Comparison of ENCODE assay signal across 1 cellular context in the genomic region with DNA sequence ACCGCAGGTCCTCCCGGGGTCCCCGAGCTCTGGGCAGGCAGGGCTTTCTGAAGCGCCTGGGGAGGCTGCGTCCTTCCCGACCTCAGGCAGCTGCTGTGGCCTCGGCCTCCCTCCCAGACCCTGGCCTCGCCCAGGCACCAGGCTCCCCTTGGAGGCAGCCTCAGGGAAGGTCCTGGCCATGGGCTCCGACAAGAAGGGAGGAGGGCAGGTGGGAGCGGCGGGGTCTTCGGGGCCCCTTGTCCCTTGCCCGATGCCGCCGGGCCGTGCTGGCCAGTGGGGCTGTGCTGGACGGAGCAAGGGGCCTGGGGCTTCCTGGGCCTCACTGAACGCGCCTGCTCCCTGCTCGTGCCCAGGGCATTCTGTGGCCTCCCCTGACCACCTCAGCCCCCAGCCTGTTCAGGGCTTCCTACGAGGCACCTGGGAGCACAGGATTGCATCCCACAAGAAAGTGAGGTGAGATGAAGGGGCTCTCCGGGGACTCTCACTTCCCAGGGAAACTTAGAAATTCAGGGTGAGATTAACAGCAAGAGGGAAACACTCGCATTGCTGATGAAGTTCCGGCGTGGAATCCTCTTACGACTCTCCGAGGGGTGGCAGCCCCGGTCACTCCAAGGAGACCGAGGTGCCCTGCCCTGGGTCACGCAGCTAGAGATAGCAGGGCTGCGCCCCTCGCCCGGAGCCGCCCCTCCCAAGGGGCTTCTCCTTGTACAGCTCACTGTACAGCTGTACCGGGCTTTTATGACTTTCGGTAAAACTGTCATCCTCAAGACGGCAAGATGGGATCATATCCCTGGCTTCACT.
TF ChIP-seq lines count a peak whose summit lies in the region.

No MANE protein-coding gene starts in this region.

TF ChIP-seq in K562, 482 proteins besides CTCF, POLR2A, EP300 and RAD21 (continued from another document):
- TF ChIP-seq, protein P1, sequence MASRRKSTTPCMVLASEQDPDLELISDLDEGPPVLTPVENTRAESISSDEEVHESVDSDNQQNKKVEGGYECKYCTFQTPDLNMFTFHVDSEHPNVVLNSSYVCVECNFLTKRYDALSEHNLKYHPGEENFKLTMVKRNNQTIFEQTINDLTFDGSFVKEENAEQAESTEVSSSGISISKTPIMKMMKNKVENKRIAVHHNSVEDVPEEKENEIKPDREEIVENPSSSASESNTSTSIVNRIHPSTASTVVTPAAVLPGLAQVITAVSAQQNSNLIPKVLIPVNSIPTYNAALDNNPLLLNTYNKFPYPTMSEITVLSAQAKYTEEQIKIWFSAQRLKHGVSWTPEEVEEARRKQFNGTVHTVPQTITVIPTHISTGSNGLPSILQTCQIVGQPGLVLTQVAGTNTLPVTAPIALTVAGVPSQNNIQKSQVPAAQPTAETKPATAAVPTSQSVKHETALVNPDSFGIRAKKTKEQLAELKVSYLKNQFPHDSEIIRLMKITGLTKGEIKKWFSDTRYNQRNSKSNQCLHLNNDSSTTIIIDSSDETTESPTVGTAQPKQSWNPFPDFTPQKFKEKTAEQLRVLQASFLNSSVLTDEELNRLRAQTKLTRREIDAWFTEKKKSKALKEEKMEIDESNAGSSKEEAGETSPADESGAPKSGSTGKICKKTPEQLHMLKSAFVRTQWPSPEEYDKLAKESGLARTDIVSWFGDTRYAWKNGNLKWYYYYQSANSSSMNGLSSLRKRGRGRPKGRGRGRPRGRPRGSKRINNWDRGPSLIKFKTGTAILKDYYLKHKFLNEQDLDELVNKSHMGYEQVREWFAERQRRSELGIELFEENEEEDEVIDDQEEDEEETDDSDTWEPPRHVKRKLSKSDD (conservative IDR thresholded peaks at IDR 0.05; ENCODE audit: low read length), result no peak
- no peak; the same call in 1 of the 2 replicates for TF ChIP-seq NR4A1 (CRISPR knock-in tag; IDR thresholded peaks at IDR 0.05)
- no peak for TF ChIP-seq NR4A1 (tag; IDR thresholded peaks at IDR 0.05)
- TF ChIP-seq NRF1 (conservative IDR thresholded peaks at IDR 0.05 in 1 of 2, IDR thresholded peaks at IDR 0.05 in 1 of 2), result 0 out of 4 replicates have a peak, but pooled peaks have one; percentile 2
- TF ChIP-seq, protein P2, sequence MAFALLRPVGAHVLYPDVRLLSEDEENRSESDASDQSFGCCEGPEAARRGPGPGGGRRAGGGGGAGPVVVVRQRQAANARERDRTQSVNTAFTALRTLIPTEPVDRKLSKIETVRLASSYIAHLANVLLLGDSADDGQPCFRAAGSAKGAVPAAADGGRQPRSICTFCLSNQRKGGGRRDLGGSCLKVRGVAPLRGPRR (CRISPR knock-in tag; IDR thresholded peaks at IDR 0.05), result peak; percentile 38; the same call in 1 of the 2 replicates
- no peak for TF ChIP-seq ZNF561 (CRISPR knock-in tag; conservative IDR thresholded peaks at IDR 0.05)
- TF ChIP-seq, protein P3, sequence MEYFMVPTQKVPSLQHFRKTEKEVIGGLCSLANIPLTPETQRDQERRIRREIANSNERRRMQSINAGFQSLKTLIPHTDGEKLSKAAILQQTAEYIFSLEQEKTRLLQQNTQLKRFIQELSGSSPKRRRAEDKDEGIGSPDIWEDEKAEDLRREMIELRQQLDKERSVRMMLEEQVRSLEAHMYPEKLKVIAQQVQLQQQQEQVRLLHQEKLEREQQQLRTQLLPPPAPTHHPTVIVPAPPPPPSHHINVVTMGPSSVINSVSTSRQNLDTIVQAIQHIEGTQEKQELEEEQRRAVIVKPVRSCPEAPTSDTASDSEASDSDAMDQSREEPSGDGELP (CRISPR knock-in tag; IDR thresholded peaks at IDR 0.05; ENCODE audit: borderline replicate concordance), result peak; percentile 29; the same call in 1 of the 2 replicates
- peak; percentile 80 for TF ChIP-seq ZFX (CRISPR knock-in tag; IDR thresholded peaks at IDR 0.05)
- TF ChIP-seq HDGF (IDR thresholded peaks at IDR 0.05), result 0 out of 2 replicates have a peak, but pooled peaks have one; percentile 57
